In the genomic region with DNA sequence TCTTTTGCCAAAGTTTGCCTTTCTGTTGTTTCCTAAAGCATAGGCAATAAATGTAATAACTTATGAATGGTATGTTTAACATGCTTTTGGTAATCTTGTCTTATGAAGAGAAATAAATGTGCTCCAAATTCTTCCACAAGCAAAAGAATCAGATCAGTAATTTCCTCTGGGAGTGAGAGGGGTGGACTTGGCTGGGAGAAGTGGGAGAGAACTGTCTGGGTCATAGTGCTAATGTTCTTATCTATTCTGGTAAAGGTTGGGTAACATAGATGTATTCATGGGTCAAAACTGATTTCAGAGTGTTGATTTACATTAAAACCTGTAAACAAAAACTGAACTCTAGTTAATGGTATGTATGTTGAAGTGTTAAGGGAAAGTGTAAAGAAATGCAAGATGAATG, we compare ENCODE assay signal across 28 cellular contexts.
"Had no signal": no experiment of that assay in that cellular context is flagged by ENCODE, and none has a peak within 500 bp of the region (broad histone marks: within the 10 kb centered on the region; RNA-seq: fewer than 3 reads in every experiment).

No MANE protein-coding gene starts in this region.

- H3K27me3 ChIP-seq: colonic mucosa, neutrophil had no signal

- H3K4me3 ChIP-seq: colonic mucosa, dorsolateral prefrontal cortex, lung, skin epidermis, thoracic aorta had no signal

- H3K9me3 ChIP-seq: colonic mucosa, neutrophil, thoracic aorta had no signal

- H3K36me3 ChIP-seq: colonic mucosa, neutrophil, thoracic aorta had no signal

- H3K27ac ChIP-seq: colonic mucosa, dorsolateral prefrontal cortex, neutrophil, skin epidermis, thoracic aorta had no signal

- FAIRE-seq: frontal cortex, kidney, urothelium cell line had no signal

- H3K4me1 ChIP-seq: colonic mucosa had no signal

- ATAC-seq: activated CD8-positive, alpha-beta T cell treated with anti-CD3 and anti-CD28 coated beads for 36 hours; activated T-cell treated with anti-CD3 and anti-CD28 coated beads, Interleukin-2, amount 50 U/mL, for 4 hours; activated T-helper 17 cell treated with anti-CD3 and anti-CD28 coated beads, Interleukin-2, amount 50 U/mL, for 72 hours; left colon; sciatic nerve; stimulated activated naive CD8-positive, alpha-beta T cell treated with anti-CD3 and anti-CD28 coated beads, Interleukin-15, Interleukin-2, amounts not matched to agents 100 U/mL and 50 U/mL, for 24 hours; WTC11 had no signal

- DNase-seq: activated CD4-positive, alpha-beta T cell treated with anti-CD3 and anti-CD28 coated beads for 1 hour; activated CD4-positive, alpha-beta T cell treated with anti-CD3 and anti-CD28 coated beads, Interleukin-2, amount 10 ng/mL, durations not matched to agents 7 days and 5 days; activated CD8-positive, alpha-beta T cell treated with anti-CD3 and anti-CD28 coated beads for 36 hours; activated gamma-delta T cell treated with Interleukin-2 at 50 U/mL for 16 hours; activated naive CD4-positive, alpha-beta T cell treated with anti-CD3 and anti-CD28 coated beads, Interleukin-2, amount 50 U/mL, for 16 hours; activated T-cell treated with anti-CD3 and anti-CD28 coated beads, Interleukin-2, amount 50 U/mL, for 4 hours; cerebellar nuclear complex; colonic mucosa; dorsolateral prefrontal cortex; effector memory CD4-positive, alpha-beta T cell; glutamatergic neuron; hippocampal formation; immature natural killer cell; kidney; left colon; stimulated activated CD4-positive, alpha-beta T cell treated with anti-CD3 and anti-CD28 coated beads, Interleukin-12 subunit alpha, Interleukin-12 subunit beta, amount 100 ng/mL, for 4 hours; stimulated activated CD4-positive, alpha-beta T cell treated with anti-CD3 and anti-CD28 coated beads, Interleukin-4, amount 100 ng/mL, for 1 hour; stimulated activated naive CD8-positive, alpha-beta T cell treated with anti-CD3 and anti-CD28 coated beads, Interleukin-15, Interleukin-2, amounts not matched to agents 100 U/mL and 50 U/mL, for 24 hours; T-helper 2 cell had no signal
